ENCODE assay signal across 1 cellular context in the genomic region with DNA sequence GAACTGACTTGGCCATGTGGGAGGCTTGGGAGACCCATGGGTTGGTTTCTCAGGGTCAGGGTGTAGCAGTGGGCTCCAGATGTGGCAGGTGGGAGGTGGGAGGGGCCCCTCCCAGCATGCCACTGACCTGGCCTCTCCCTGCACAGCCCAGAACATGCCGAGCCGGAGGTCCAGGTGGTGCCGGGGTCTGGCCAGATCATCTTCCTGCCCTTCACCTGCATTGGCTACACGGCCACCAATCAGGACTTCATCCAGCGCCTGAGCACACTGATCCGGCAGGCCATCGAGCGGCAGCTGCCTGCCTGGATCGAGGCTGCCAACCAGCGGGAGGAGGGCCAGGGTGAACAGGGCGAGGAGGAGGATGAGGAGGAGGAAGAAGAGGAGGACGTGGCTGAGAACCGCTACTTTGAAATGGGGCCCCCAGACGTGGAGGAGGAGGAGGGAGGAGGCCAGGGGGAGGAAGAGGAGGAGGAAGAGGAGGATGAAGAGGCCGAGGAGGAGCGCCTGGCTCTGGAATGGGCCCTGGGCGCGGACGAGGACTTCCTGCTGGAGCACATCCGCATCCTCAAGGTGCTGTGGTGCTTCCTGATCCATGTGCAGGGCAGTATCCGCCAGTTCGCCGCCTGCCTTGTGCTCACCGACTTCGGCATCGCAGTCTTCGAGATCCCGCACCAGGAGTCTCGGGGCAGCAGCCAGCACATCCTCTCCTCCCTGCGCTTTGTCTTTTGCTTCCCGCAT.
TF ChIP-seq lines count a peak whose summit lies in the region.

No MANE protein-coding gene starts in this region.

TF ChIP-seq in H1, 55 proteins besides CTCF, POLR2A, EP300 and RAD21:
- no peak for TF ChIP-seq TAF1 (IDR thresholded peaks at IDR 0.05; ENCODE audit: low read depth, low read length)
